Comparison of ENCODE assay signal across 9 cellular contexts in the genomic region with DNA sequence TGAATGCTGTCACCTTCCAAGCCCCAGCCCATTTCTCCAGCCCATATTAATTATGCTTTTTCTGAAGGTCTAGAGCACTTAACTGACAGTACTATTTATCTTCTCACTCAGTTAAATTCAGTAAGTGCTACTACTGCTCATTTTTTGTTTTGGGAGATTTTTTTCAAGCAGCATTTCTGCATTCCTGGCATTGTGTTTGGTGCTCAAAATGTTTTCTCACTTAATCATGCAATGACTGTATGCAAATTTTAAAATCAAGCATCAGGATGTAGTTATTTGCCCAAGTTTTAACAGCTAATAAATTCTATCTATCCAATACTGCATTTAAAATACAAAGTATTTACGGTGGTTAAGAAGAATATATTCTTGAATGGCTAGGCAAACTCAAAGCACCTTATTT. TPM values are rescaled to one million over a fixed set of nuclear protein-coding genes. Genes with fewer than 3 reads are reported as not detected.
DNase-seq lines count a peak whose midpoint lies in the region; ATAC-seq and TF ChIP-seq lines count a peak whose summit lies in the region.
"Not testable (repeated sequence)": the region's sequence is repeated elsewhere in the genome, so short reads cannot be mapped to it uniquely, and the experiment has no call there.
"Had no signal": no experiment of that assay in that cellular context is flagged by ENCODE, and none has a peak within 500 bp of the region (broad histone marks: within the 10 kb centered on the region; RNA-seq: fewer than 3 reads in every experiment).

No MANE protein-coding gene starts in this region.

- TF ChIP-seq CTCF in Calu3 (IDR thresholded peaks at IDR 0.05; ENCODE audit: unreplicated experiment); endothelial cell (IDR thresholded peaks at IDR 0.05; ENCODE audit: unreplicated experiment); osteocyte (IDR thresholded peaks at IDR 0.05): not testable (repeated sequence)

- H3K27me3 Mint-ChIP-seq in Calu3 (ENCODE audit: unreplicated experiment) (peaks cover 13% of the 10 kb centered on the region), memory B cell (peaks cover 15% of the 10 kb centered on the region)
- peaks cover 16% of the 10 kb centered on the region for H3K27me3 Mint-ChIP-seq in activated CD8-positive, alpha-beta T cell treated with anti-CD3 and anti-CD28 coated beads, Interleukin-2, amount 10 ng/mL, durations not matched to agents 7 days and 5 days (ENCODE audit: low read depth)
- not testable (repeated sequence) for H3K27me3 Mint-ChIP-seq in activated naive CD8-positive, alpha-beta T cell; endothelial cell (ENCODE audit: unreplicated experiment); osteocyte (ENCODE audit: unreplicated experiment)

- not testable (repeated sequence) for H3K9me3 Mint-ChIP-seq in Calu3 (ENCODE audit: low read depth, unreplicated experiment); activated CD8-positive, alpha-beta T cell treated with anti-CD3 and anti-CD28 coated beads, Interleukin-2, amount 10 ng/mL, durations not matched to agents 7 days and 5 days (ENCODE audit: insufficient read depth); activated naive CD8-positive, alpha-beta T cell (ENCODE audit: low read depth); endothelial cell (ENCODE audit: unreplicated experiment); memory B cell; osteocyte (ENCODE audit: unreplicated experiment)

- POLR2A ChIA-PET in activated CD8-positive, alpha-beta T cell treated with anti-CD3 and anti-CD28 coated beads, Interleukin-2, amount 10 ng/mL, durations not matched to agents 7 days and 5 days (lab: Charles Lee), result not testable (repeated sequence)

- intact Hi-C loops in Calu3 (cut with micrococcal nuclease; ENCODE audit: unreplicated experiment), result loop anchor here (2.0 to 10.0 kb wide), 3 partner anchors 132 to 585 kb away; no protein-coding TSS in a partner anchor

- not testable (repeated sequence) for H3K27ac Mint-ChIP-seq in Calu3 (ENCODE audit: unreplicated experiment); activated CD8-positive, alpha-beta T cell treated with anti-CD3 and anti-CD28 coated beads, Interleukin-2, amount 10 ng/mL, durations not matched to agents 7 days and 5 days; memory B cell; osteocyte (ENCODE audit: unreplicated experiment)
- H3K27ac Mint-ChIP-seq in activated naive CD8-positive, alpha-beta T cell, result peak overlapping the region; percentile 90
- H3K27ac Mint-ChIP-seq in endothelial cell (ENCODE audit: unreplicated experiment), result peak overlapping the region; percentile 10

- H3K4me3 Mint-ChIP-seq in Calu3 (ENCODE audit: low read depth, unreplicated experiment) (peak overlapping the region; percentile 74), endothelial cell (ENCODE audit: unreplicated experiment) (peak overlapping the region; percentile 53), memory B cell (peak overlapping the region; percentile 42), osteocyte (ENCODE audit: unreplicated experiment) (peak overlapping the region; percentile 81)
- H3K4me3 Mint-ChIP-seq in activated CD8-positive, alpha-beta T cell treated with anti-CD3 and anti-CD28 coated beads, Interleukin-2, amount 10 ng/mL, durations not matched to agents 7 days and 5 days, result peak overlapping the region; percentile 88
- H3K4me3 Mint-ChIP-seq in activated naive CD8-positive, alpha-beta T cell, result peak overlapping the region; percentile 92

- DNase-seq in Calu3; activated CD8-positive, alpha-beta T cell treated with anti-CD3 and anti-CD28 coated beads, Interleukin-2, amount 10 ng/mL, durations not matched to agents 7 days and 5 days; endothelial cell (ENCODE audit: low spot score); memory B cell (ENCODE audit: low spot score in 2 of 2); osteocyte (ENCODE audit: extremely low spot score, unreplicated experiment): not testable (repeated sequence)
- DNase-seq in LHCN-M2 (ENCODE audit: low read depth), result peak; percentile 24

- ATAC-seq in activated CD8-positive, alpha-beta T cell treated with anti-CD3 and anti-CD28 coated beads, Interleukin-2, amount 10 ng/mL, durations not matched to agents 7 days and 5 days; memory B cell (ENCODE audit: low read depth): not testable (repeated sequence)

- not testable (repeated sequence) for BruUV-seq in Calu3 (replicated peaks; lab: Mats Ljungman, UMichigan)

- H3K36me3 Mint-ChIP-seq in Calu3 (ENCODE audit: insufficient read depth, unreplicated experiment), result peaks cover 21% of the 10 kb centered on the region
- not testable (repeated sequence) for H3K36me3 Mint-ChIP-seq in activated CD8-positive, alpha-beta T cell treated with anti-CD3 and anti-CD28 coated beads, Interleukin-2, amount 10 ng/mL, durations not matched to agents 7 days and 5 days (ENCODE audit: low read depth); activated naive CD8-positive, alpha-beta T cell; endothelial cell (ENCODE audit: low read depth, unreplicated experiment); memory B cell; osteocyte (ENCODE audit: unreplicated experiment)

- CTCF ChIA-PET in Calu3 (lab: Charles Lee); activated CD8-positive, alpha-beta T cell treated with anti-CD3 and anti-CD28 coated beads, Interleukin-2, amount 10 ng/mL, durations not matched to agents 7 days and 5 days (lab: Charles Lee): not testable (repeated sequence)

- H3K4me1 Mint-ChIP-seq in Calu3 (ENCODE audit: low read depth, unreplicated experiment), result peaks cover 26% of the 10 kb centered on the region
- H3K4me1 Mint-ChIP-seq in activated CD8-positive, alpha-beta T cell treated with anti-CD3 and anti-CD28 coated beads, Interleukin-2, amount 10 ng/mL, durations not matched to agents 7 days and 5 days (ENCODE audit: low read depth), result peaks cover 27% of the 10 kb centered on the region
- H3K4me1 Mint-ChIP-seq in activated naive CD8-positive, alpha-beta T cell (ENCODE audit: low read depth), result peaks cover 28% of the 10 kb centered on the region
- H3K4me1 Mint-ChIP-seq in endothelial cell (ENCODE audit: unreplicated experiment), result peaks cover 16% of the 10 kb centered on the region
- not testable (repeated sequence) for H3K4me1 Mint-ChIP-seq in memory B cell
- peaks cover 18% of the 10 kb centered on the region for H3K4me1 Mint-ChIP-seq in osteocyte (ENCODE audit: unreplicated experiment)

RNA-seq across cellular contexts. Expression of gene DPY19L2, which starts 1.6 kb away (rescaled TPM):
- total RNA-seq in Calu3 (2022) (9.2 and 10.1 TPM in 2 replicates), LHCN-M2 (2014; rRNA removed) (8.5 and 9.8 TPM in 2 replicates), endothelial cell (ENCODE audit: unreplicated experiment) (16.4 TPM), osteocyte (13.9 and 15.2 TPM in 2 replicates)
- 1.6 TPM for polyA plus RNA-seq in LHCN-M2 (2012)
- total RNA-seq in activated CD8-positive, alpha-beta T cell treated with anti-CD3 and anti-CD28 coated beads, Interleukin-2, amount 10 ng/mL, durations not matched to agents 7 days and 5 days, result 1 to 10 TPM; 1.2 to 1.9 TPM
- total RNA-seq: HepG2 had no signal
- polyA plus RNA-seq: HepG2, mammary epithelial cell had no signal

Comparison
In these comparisons a context has a peak if more than half of its experiments do, and no peak if none do; other contexts are left out.
1. H3K4me3 Mint-ChIP-seq: peak in every context shown above with its lines; median percentile 92 in activated naive CD8-positive, alpha-beta T cell; 88 in activated CD8-positive, alpha-beta T cell treated with anti-CD3 and anti-CD28 coated beads, Interleukin-2, amount 10 ng/mL, durations not matched to agents 7 days and 5 days; 81 in osteocyte; 74 in Calu3; 53 in endothelial cell; 42 in memory B cell.